Comparison of ENCODE assay signal across 9 cellular contexts in genomic region chr20:59850018-59850641, GRCh38.
A peak's percentile ranks its signal among the peaks of the same experiment; 100 is the strongest.
DNase-seq lines count a peak whose midpoint lies in the region; ATAC-seq, FAIRE-seq and TF ChIP-seq lines count a peak whose summit lies in the region.
"Had no signal": no experiment of that assay in that cellular context is flagged by ENCODE, and none has a peak within 500 bp of the region (broad histone marks: within the 10 kb centered on the region; RNA-seq: fewer than 3 reads in every experiment).

No MANE protein-coding gene starts in this region.

- H3K9ac ChIP-seq in adipocyte (ENCODE audit: low read length) (no peak overlapping the region), keratinocyte (ENCODE audit: control insufficient read depth, extremely low read depth, insufficient read depth, low read length) (no peak overlapping the region)
- H3K9ac ChIP-seq: BLaER1 had no signal

- no peak for ATAC-seq in GM19395 (IDR thresholded peaks at IDR 0.05; ENCODE audit: unreplicated experiment)

- no peak overlapping the region for H3K4me2 ChIP-seq in keratinocyte (ENCODE audit: control insufficient read depth, extremely low read depth, insufficient read depth, low read depth, low read length)
- H3K4me2 ChIP-seq: BLaER1 had no signal

- dilution Hi-C loops in keratinocyte (cut with MboI; ENCODE audit: extremely low pct_ligation_motif_present, low sequenced_read_pairs): no loop called here

- no peaks in the 10 kb centered on the region for H3K4me1 ChIP-seq in adipocyte (ENCODE audit: control insufficient read depth, insufficient read depth, low read length)
- peaks cover 5% of the 10 kb centered on the region for H3K4me1 ChIP-seq in keratinocyte (ENCODE audit: control insufficient read depth, extremely low read depth, insufficient read depth, low read length)
- H3K4me1 ChIP-seq: BLaER1 had no signal

- no peaks in the 10 kb centered on the region for H3K9me1 ChIP-seq in keratinocyte (ENCODE audit: control insufficient read depth, extremely low read depth, insufficient read depth, low read length)

- H3K4me3 ChIP-seq in adipocyte (ENCODE audit: low read length) (no peak overlapping the region), keratinocyte (ENCODE audit: control insufficient read depth in 2 of 3, extremely low read depth in 1 of 3, insufficient read depth in 2 of 3, low read depth in 1 of 3, low read length in 3 of 3) (no peak overlapping the region)
- H3K4me3 ChIP-seq: BLaER1 had no signal

- no peaks in the 10 kb centered on the region for H3K9me3 ChIP-seq in adipocyte (ENCODE audit: control insufficient read depth, low read length)
- no peaks in the 10 kb centered on the region for H3K9me3 ChIP-seq in keratinocyte (ENCODE audit: control insufficient read depth, low read depth, low read length)

- DNase-seq in DMS79 treated with DMSO at 0.1 percent for 48 hours (lab: John Stamatoyannopoulos, UW): peak; percentile 68
- no peak for DNase-seq in DMS79 (lab: John Stamatoyannopoulos, UW)
- peak in 2 of 3 experiments; percentile 60 to 79 for DNase-seq in NCI-H1417 (lab: John Stamatoyannopoulos, UW)
- DNase-seq in adipocyte (ENCODE audit: low read depth): peak; percentile 71
- DNase-seq in keratinocyte (ENCODE audit: low read depth, low spot score): no peak
- DNase-seq in stimulated activated CD8-positive, alpha-beta memory T cell treated with anti-CD3 and anti-CD28 coated beads, Interleukin-4, amount 100 ng/mL, for 48 hours: no peak
- no peak for DNase-seq in COLO668 (lab: John Stamatoyannopoulos, UW; ENCODE audit: unreplicated experiment)

- H2AFZ ChIP-seq in keratinocyte (ENCODE audit: control insufficient read depth, low read length): no peak overlapping the region

- no peaks in the 10 kb centered on the region for H3K79me2 ChIP-seq in keratinocyte (ENCODE audit: control insufficient read depth, insufficient read depth, low read length)

- no peak overlapping the region for H3K27ac ChIP-seq in keratinocyte (ENCODE audit: control insufficient read depth, insufficient read depth, low read length)
- H3K27ac ChIP-seq: BLaER1 had no signal

- H3K27me3 ChIP-seq in adipocyte (replicated peaks; ENCODE audit: control insufficient read depth, insufficient read depth, low read length) (no peaks in the 10 kb centered on the region), keratinocyte (ENCODE audit: control insufficient read depth, extremely low read depth, insufficient read depth, low read length) (no peaks in the 10 kb centered on the region)
- H3K27me3 ChIP-seq: BLaER1 had no signal

- peak in 2 of 3 experiments; percentile 49 to 64 for TF ChIP-seq CTCF in keratinocyte (optimal IDR thresholded peaks at IDR 0.05 in 1 of 3, IDR thresholded peaks at IDR 0.05 in 1 of 3, conservative IDR thresholded peaks at IDR 0.05 in 1 of 3; ENCODE audit: extremely low read depth in 1 of 3, insufficient read depth in 2 of 3, low read length in 3 of 3)

- H4K20me1 ChIP-seq in keratinocyte (ENCODE audit: control insufficient read depth, extremely low read depth, insufficient read depth, low read length): no peaks in the 10 kb centered on the region

- FAIRE-seq in keratinocyte (lab: Jason Lieb, UNC): no peak

- H3K36me3 ChIP-seq in adipocyte (ENCODE audit: control insufficient read depth, insufficient read depth, low read length, severe bottlenecking): no peaks in the 10 kb centered on the region
- no peaks in the 10 kb centered on the region for H3K36me3 ChIP-seq in keratinocyte (ENCODE audit: control insufficient read depth in 2 of 2, extremely low read depth in 1 of 2, insufficient read depth in 2 of 2, low read length in 2 of 2)

Comparison
In these comparisons a context has a peak if more than half of its experiments do, and no peak if none do; other contexts are left out.
1. DNase-seq: peak in DMS79 treated with DMSO at 0.1 percent for 48 hours (single experiment), NCI-H1417 (2 of 3) and adipocyte (single experiment); none in DMS79 (single experiment), keratinocyte (single experiment), stimulated activated CD8-positive, alpha-beta memory T cell treated with anti-CD3 and anti-CD28 coated beads, Interleukin-4, amount 100 ng/mL, for 48 hours (single experiment) and COLO668 (single experiment).